In genomic region chr2:207230261-207231105, GRCh38 we compare ENCODE assay signal across 8 cellular contexts.
A peak's percentile ranks its signal among the peaks of the same experiment; 100 is the strongest.
DNase-seq lines count a peak whose midpoint lies in the region; ATAC-seq, FAIRE-seq and TF ChIP-seq lines count a peak whose summit lies in the region.

No MANE protein-coding gene starts in this region.

- H3K9me3 ChIP-seq in pancreas: no peaks in the 10 kb centered on the region

- H3K27me3 Mint-ChIP-seq in chondrocyte (ENCODE audit: low read depth) (no peaks in the 10 kb centered on the region), immature natural killer cell (ENCODE audit: low read depth in 3 of 3) (peaks cover 1 to 8% (median 2%) of the 10 kb centered on the region in 3 donors)

- intact Hi-C loops in pancreas (cut with DNase I): no loop called here

- no peaks in the 10 kb centered on the region for H3K4me1 ChIP-seq in pancreas

- peak; percentile 74 for TF ChIP-seq CTCF in chondrocyte (IDR thresholded peaks at IDR 0.05)
- peak; percentile 9 to 30 (median 14) for TF ChIP-seq CTCF in pancreas (IDR thresholded peaks at IDR 0.05)

- DNase-seq in GM12891 (ENCODE audit: insufficient read length, low spot score): no peak
- peak; percentile 51 for DNase-seq in KBM-7
- DNase-seq in chondrocyte (ENCODE audit: low spot score): no peak
- DNase-seq in pancreas: peak in 1 of 6 donors; percentile 14
- DNase-seq in immature natural killer cell: no peak
- no peak for DNase-seq in HK-2 (ENCODE audit: unreplicated experiment)
- DNase-seq in activated effector memory CD4-positive, alpha-beta T cell treated with Interleukin-2 at 50 U/mL for 16 hours: no peak

- no peak overlapping the region for H3K4me3 Mint-ChIP-seq in chondrocyte (ENCODE audit: unreplicated experiment)
- no peak overlapping the region for H3K4me3 Mint-ChIP-seq in immature natural killer cell

- peaks cover 67% of the 10 kb centered on the region for H3K4me1 Mint-ChIP-seq in chondrocyte (ENCODE audit: low read depth)
- H3K4me1 Mint-ChIP-seq in immature natural killer cell: peaks cover 0 to 6% of the 10 kb centered on the region in 2 donors

- no peak overlapping the region for H3K27ac ChIP-seq in pancreas

- WGBS in pancreas, 2 donors: 33 to 35% methylated on average over 6 of the region's 6 CpGs

- H3K4me3 ChIP-seq in pancreas: no peak overlapping the region

- ATAC-seq in pancreas: peak; percentile 63 to 70 (median 66)
- ATAC-seq in HG03442 (IDR thresholded peaks at IDR 0.05; ENCODE audit: unreplicated experiment): no peak

- in situ Hi-C loops in KBM-7 (cut with MboI; ENCODE audit: low pct_unique_long_range_greater_than_20kb, low sequenced_read_pairs): no loop called here

- no peaks in the 10 kb centered on the region for H3K36me3 Mint-ChIP-seq in chondrocyte (ENCODE audit: low read depth)
- H3K36me3 Mint-ChIP-seq in immature natural killer cell: no peaks in the 10 kb centered on the region

- TF ChIP-seq POLR2A in GM12891 (IDR thresholded peaks at IDR 0.05; ENCODE audit: low read depth, low read length): no peak

- H3K9me3 Mint-ChIP-seq in chondrocyte (ENCODE audit: low read depth) (no peaks in the 10 kb centered on the region), immature natural killer cell (peaks cover 0 to 2% (median 0%) of the 10 kb centered on the region in 6 donors)

- peak; percentile 13 for FAIRE-seq in GM12891 (lab: Jason Lieb, UNC)
- no peak for FAIRE-seq in pancreas (lab: Jason Lieb, UNC)

- no peaks in the 10 kb centered on the region for H3K36me3 ChIP-seq in pancreas

- H3K27ac Mint-ChIP-seq in chondrocyte (ENCODE audit: unreplicated experiment) (no peak overlapping the region), immature natural killer cell (no peak overlapping the region)

- H3K27me3 ChIP-seq in pancreas: no peaks in the 10 kb centered on the region

TF ChIP-seq in GM12891, 5 proteins besides CTCF, POLR2A, EP300 and RAD21:
- no peak for TF ChIP-seq POU2F2 (IDR thresholded peaks at IDR 0.05; ENCODE audit: low read depth, low read length)
- TF ChIP-seq SPI1 (IDR thresholded peaks at IDR 0.05; ENCODE audit: low read depth, low read length): no peak
- no peak for TF ChIP-seq PAX5 (IDR thresholded peaks at IDR 0.05; ENCODE audit: insufficient read depth, low read length, severe bottlenecking)
